ENCODE assay signal across 16 cellular contexts in the genomic region with DNA sequence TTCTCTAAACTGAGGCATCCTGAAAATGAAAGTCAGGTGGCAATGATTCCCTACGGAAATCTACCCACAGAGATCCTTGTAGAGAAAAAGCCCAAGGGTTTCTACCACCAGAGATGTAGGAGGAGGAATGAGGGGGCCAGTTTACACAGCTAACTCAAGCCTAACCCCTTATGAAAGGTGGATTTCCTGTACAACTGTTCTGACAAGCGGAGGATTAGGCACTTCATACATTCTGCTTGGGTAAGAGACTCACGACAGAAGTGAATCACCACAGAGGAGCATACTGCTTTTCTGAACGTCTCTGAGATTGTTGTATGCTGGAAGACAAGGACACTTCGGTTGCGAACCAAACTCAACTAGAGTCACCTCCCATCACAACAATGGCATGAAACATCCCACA.
DNase-seq lines count a peak whose midpoint lies in the region; ATAC-seq, FAIRE-seq and TF ChIP-seq lines count a peak whose summit lies in the region.
"Had no signal": no experiment of that assay in that cellular context is flagged by ENCODE, and none has a peak within 500 bp of the region (broad histone marks: within the 10 kb centered on the region; RNA-seq: fewer than 3 reads in every experiment).

No MANE protein-coding gene starts in this region.

- peak; percentile 31 for ATAC-seq in omental fat pad (ENCODE audit: low FRiP score)

- TF ChIP-seq CTCF in left ventricle myocardium inferior (IDR thresholded peaks at IDR 0.05; ENCODE audit: borderline replicate concordance) (no peak), right atrium auricular region (IDR thresholded peaks at IDR 0.05) (no peak), bronchial epithelial cell (IDR thresholded peaks at IDR 0.05; ENCODE audit: insufficient read depth, low read length, severe bottlenecking) (no peak), omental fat pad (IDR thresholded peaks at IDR 0.05) (no peak), uterus (IDR thresholded peaks at IDR 0.05) (no peak)

- intact Hi-C loops in left ventricle myocardium inferior (cut with micrococcal nuclease): loop anchor here (10.0 kb wide), 2 partner anchors 56 to 136 kb away; no protein-coding TSS in a partner anchor
- intact Hi-C loops in uterus (cut with DNase I; ENCODE audit: low total_unique reads): no loop called here
- intact Hi-C loops in activated T-helper 2 cell treated with anti-CD3 and anti-CD28 coated beads, Interferon-gamma antibody, Interleukin-2, Interleukin-4, amounts not matched to agents 10 μg/mL and 5 μg/mL and 100 μg/mL, durations not matched to agents 14 hours and 24 hours and 36 hours (cut with micrococcal nuclease): no loop called here

- H3K4me1 ChIP-seq in left ventricle myocardium inferior (peaks cover 57% of the 10 kb centered on the region), right atrium auricular region (peaks cover 0 to 50% of the 10 kb centered on the region in 2 donors), uterus (peaks cover 6 to 9% of the 10 kb centered on the region in 2 donors)
- H3K4me1 ChIP-seq: BLaER1 had no signal

- H3K27me3 ChIP-seq in left ventricle myocardium inferior (ENCODE audit: low read depth) (no peaks in the 10 kb centered on the region), right atrium auricular region (no peaks in the 10 kb centered on the region), bronchial epithelial cell (ENCODE audit: control insufficient read depth, insufficient read depth, low read length) (no peaks in the 10 kb centered on the region), uterus (no peaks in the 10 kb centered on the region)
- H3K27me3 ChIP-seq: BLaER1 had no signal

- peak overlapping the region in 3 of 6 donors; percentile 9 to 85 (median 28) for H3K27ac Mint-ChIP-seq in immature natural killer cell
- H3K27ac Mint-ChIP-seq in activated T-helper 2 cell treated with anti-CD3 and anti-CD28 coated beads, Interferon-gamma antibody, Interleukin-2, Interleukin-4, amounts not matched to agents 10 μg/mL and 5 μg/mL and 100 μg/mL, durations not matched to agents 14 hours and 24 hours and 36 hours: no peak overlapping the region
- H3K27ac Mint-ChIP-seq: endodermal cell had no signal

- H3K4me3 Mint-ChIP-seq in immature natural killer cell: no peak overlapping the region
- H3K4me3 Mint-ChIP-seq in activated T-helper 2 cell treated with anti-CD3 and anti-CD28 coated beads, Interferon-gamma antibody, Interleukin-2, Interleukin-4, amounts not matched to agents 10 μg/mL and 5 μg/mL and 100 μg/mL, durations not matched to agents 14 hours and 24 hours and 36 hours (ENCODE audit: low read depth): no peak overlapping the region
- H3K4me3 Mint-ChIP-seq: brain, endodermal cell had no signal

- H3K9me3 ChIP-seq in left ventricle myocardium inferior (replicated peaks) (no peaks in the 10 kb centered on the region), right atrium auricular region (no peaks in the 10 kb centered on the region), uterus (no peaks in the 10 kb centered on the region)
- H3K9me3 ChIP-seq: BLaER1 had no signal

- peaks cover 0 to 1% (median 0%) of the 10 kb centered on the region in 3 donors for H3K27me3 Mint-ChIP-seq in immature natural killer cell (ENCODE audit: low read depth in 3 of 3)
- H3K27me3 Mint-ChIP-seq in activated T-helper 2 cell treated with anti-CD3 and anti-CD28 coated beads, Interferon-gamma antibody, Interleukin-2, Interleukin-4, amounts not matched to agents 10 μg/mL and 5 μg/mL and 100 μg/mL, durations not matched to agents 14 hours and 24 hours and 36 hours (ENCODE audit: low read depth): no peaks in the 10 kb centered on the region
- H3K27me3 Mint-ChIP-seq: brain had no signal

- DNase-seq in left ventricle myocardium inferior (no peak), right atrium auricular region (ENCODE audit: low spot score) (no peak), bronchial epithelial cell (ENCODE audit: low read depth) (peak; percentile 87), omental fat pad (ENCODE audit: low spot score) (no peak), uterus (no peak), immature natural killer cell (no peak), NCI-H526 (lab: John Stamatoyannopoulos, UW) (no peak)
- no peak for DNase-seq in activated T-helper 2 cell treated with anti-CD3 and anti-CD28 coated beads, Interferon-gamma antibody, Interleukin-2, Interleukin-4, amounts not matched to agents 10 μg/mL and 5 μg/mL and 100 μg/mL, durations not matched to agents 14 hours and 24 hours and 36 hours (ENCODE audit: low spot score)
- DNase-seq: mammary epithelial cell, NCI-H774, occipital lobe, Right ventricle myocardium superior had no signal

- peak; percentile 98 for FAIRE-seq in bronchial epithelial cell (lab: Jason Lieb, UNC)
- FAIRE-seq: TTC549 had no signal

- H3K4me3 ChIP-seq in left ventricle myocardium inferior (no peak overlapping the region), right atrium auricular region (no peak overlapping the region), bronchial epithelial cell (ENCODE audit: low read depth, low read length) (no peak overlapping the region), uterus (peak overlapping the region in 1 of 2 donors; percentile 4)
- H3K4me3 ChIP-seq: BLaER1 had no signal

- peak overlapping the region; percentile 84 for H3K27ac ChIP-seq in left ventricle myocardium inferior (replicated peaks)
- H3K27ac ChIP-seq in right atrium auricular region: peak overlapping the region in 1 of 2 donors; percentile 55
- H3K27ac ChIP-seq in uterus: peak overlapping the region; percentile 92 to 98
- H3K27ac ChIP-seq: BLaER1 had no signal

- no peaks in the 10 kb centered on the region for H3K9me3 Mint-ChIP-seq in immature natural killer cell
- no peaks in the 10 kb centered on the region for H3K9me3 Mint-ChIP-seq in activated T-helper 2 cell treated with anti-CD3 and anti-CD28 coated beads, Interferon-gamma antibody, Interleukin-2, Interleukin-4, amounts not matched to agents 10 μg/mL and 5 μg/mL and 100 μg/mL, durations not matched to agents 14 hours and 24 hours and 36 hours
- H3K9me3 Mint-ChIP-seq: brain, endodermal cell had no signal

- peaks cover 0 to 10% of the 10 kb centered on the region in 2 donors for H3K4me1 Mint-ChIP-seq in immature natural killer cell
- peaks cover 38% of the 10 kb centered on the region for H3K4me1 Mint-ChIP-seq in activated T-helper 2 cell treated with anti-CD3 and anti-CD28 coated beads, Interferon-gamma antibody, Interleukin-2, Interleukin-4, amounts not matched to agents 10 μg/mL and 5 μg/mL and 100 μg/mL, durations not matched to agents 14 hours and 24 hours and 36 hours (ENCODE audit: low read depth)

- H3K36me3 ChIP-seq in left ventricle myocardium inferior (peaks cover 10% of the 10 kb centered on the region), right atrium auricular region (no peaks in the 10 kb centered on the region), bronchial epithelial cell (ENCODE audit: control insufficient read depth, insufficient read depth, low read length) (peaks cover 1% of the 10 kb centered on the region), uterus (no peaks in the 10 kb centered on the region)

- no peak for TF ChIP-seq POLR2A in uterus (IDR thresholded peaks at IDR 0.05)

- peaks cover 0 to 18% (median 14%) of the 10 kb centered on the region in 3 donors for H3K36me3 Mint-ChIP-seq in immature natural killer cell
- H3K36me3 Mint-ChIP-seq in activated T-helper 2 cell treated with anti-CD3 and anti-CD28 coated beads, Interferon-gamma antibody, Interleukin-2, Interleukin-4, amounts not matched to agents 10 μg/mL and 5 μg/mL and 100 μg/mL, durations not matched to agents 14 hours and 24 hours and 36 hours (ENCODE audit: low read depth): peaks cover 61% of the 10 kb centered on the region
